ENCODE assay signal across 9 cellular contexts in genomic region chr11:111631666-111632039, GRCh38. TPM values are rescaled to one million over a fixed set of nuclear protein-coding genes. Genes with fewer than 3 reads are reported as not detected.
DNase-seq lines count a peak whose midpoint lies in the region; ATAC-seq lines count a peak whose summit lies in the region.
"Had no signal": no experiment of that assay in that cellular context is flagged by ENCODE, and none has a peak within 500 bp of the region (broad histone marks: within the 10 kb centered on the region; RNA-seq: fewer than 3 reads in every experiment).

No MANE protein-coding gene starts in this region.

- in situ Hi-C loops in SK-MEL-5 (cut with HindIII; ENCODE audit: low pct_unique_long_range_greater_than_20kb, low sequenced_read_pairs), result no loop called here

- ATAC-seq in GM18907 (IDR thresholded peaks at IDR 0.05; ENCODE audit: unreplicated experiment) (peak; percentile 47), HG02642 (IDR thresholded peaks at IDR 0.05; ENCODE audit: poor library complexity, unreplicated experiment) (no peak), HG02885 (IDR thresholded peaks at IDR 0.05; ENCODE audit: poor library complexity, unreplicated experiment) (no peak)

- DNase-seq in A172 (ENCODE audit: low spot score) (peak; percentile 66), SK-MEL-5 (ENCODE audit: low read depth, low spot score) (peak; percentile 56), fibroblast of peridontal ligament (ENCODE audit: extremely low read depth) (peak; percentile 96), mesenteric fat pad (ENCODE audit: low spot score) (no peak)
- no peak for DNase-seq in stimulated activated CD4-positive, alpha-beta T cell treated with anti-CD3 and anti-CD28 coated beads, Interleukin-4, amount 100 ng/mL, for 24 hours
- DNase-seq: CD4-positive, alpha-beta T cell had no signal

RNA-seq across cellular contexts. Expression of gene SIK2, which starts 29.4 kb away (rescaled TPM):
- 7.2 and 8.5 TPM in 2 replicates for total RNA-seq in A172 (2014; rRNA removed; shearing (Covaris generic))
- 17.5 and 20.9 TPM in 2 replicates for total RNA-seq in SK-MEL-5 (2014; rRNA removed; shearing (Covaris generic))
- 19.2 and 25.2 TPM in 2 replicates for polyA plus RNA-seq in SK-MEL-5 (2015; cell fraction: cytosol; rRNA removed)
- polyA plus RNA-seq in SK-MEL-5 (2015; cell fraction: nucleus; rRNA removed), result 16.6 and 19.1 TPM in 2 replicates
- total RNA-seq in mesenteric fat pad, result 174 TPM

Comparison
In these comparisons a context has a peak if more than half of its experiments do, and no peak if none do; other contexts are left out.
1. DNase-seq: peak in A172 (single experiment), SK-MEL-5 (single experiment) and fibroblast of peridontal ligament (single experiment); none in mesenteric fat pad (single experiment) and stimulated activated CD4-positive, alpha-beta T cell treated with anti-CD3 and anti-CD28 coated beads, Interleukin-4, amount 100 ng/mL, for 24 hours (single experiment).